In the genomic region with DNA sequence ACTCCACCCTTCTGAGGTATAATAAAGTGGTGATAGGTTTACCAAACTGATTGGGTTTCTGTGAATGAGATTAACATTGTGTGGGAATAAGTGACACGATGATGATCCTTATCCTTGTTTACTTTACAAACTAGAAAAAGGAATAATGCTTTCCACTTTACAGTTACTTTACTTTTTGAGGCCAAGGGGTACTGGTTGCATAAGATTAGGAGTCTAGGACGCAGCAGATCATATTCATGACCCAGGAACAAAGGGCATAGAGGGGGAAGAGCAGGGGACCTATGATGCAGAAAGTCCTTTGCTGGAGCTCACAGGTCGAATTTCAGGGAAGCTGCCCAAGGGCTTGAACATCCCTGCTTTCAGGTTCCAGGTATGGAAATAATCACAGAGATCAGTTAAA, we compare ENCODE assay signal across 16 cellular contexts. TPM values are rescaled to one million over a fixed set of nuclear protein-coding genes. Genes with fewer than 3 reads are reported as not detected.
A peak's percentile ranks its signal among the peaks of the same experiment; 100 is the strongest.
DNase-seq lines count a peak whose midpoint lies in the region; ATAC-seq and TF ChIP-seq lines count a peak whose summit lies in the region.
"Had no signal": no experiment of that assay in that cellular context is flagged by ENCODE, and none has a peak within 500 bp of the region (broad histone marks: within the 10 kb centered on the region; RNA-seq: fewer than 3 reads in every experiment).

No MANE protein-coding gene starts in this region.

- H3K9me3 ChIP-seq in BLaER1 treated with 17β-estradiol and CSF1 and Interleukin-3, amounts not matched to agents 10 nM and 100 nM (replicated peaks in 1 of 11): peaks cover 0 to 10% (median 0%) of the 10 kb centered on the region in 11 experiments; a peak in 1 of 22 replicates
- H3K9me3 ChIP-seq in skeletal muscle satellite cell (replicated peaks; ENCODE audit: low read length) (no peaks in the 10 kb centered on the region), endodermal cell (ENCODE audit: control insufficient read depth, low read length) (no peaks in the 10 kb centered on the region)

- TF ChIP-seq CTCF in VCaP (conservative IDR thresholded peaks at IDR 0.05): no peak
- TF ChIP-seq CTCF in WTC11 (IDR thresholded peaks at IDR 0.05): no peak
- TF ChIP-seq CTCF in endodermal cell (conservative IDR thresholded peaks at IDR 0.05): no peak

- H4K20me1 ChIP-seq in BLaER1 treated with 17β-estradiol and CSF1 and Interleukin-3, amounts not matched to agents 10 nM and 100 nM: no peaks in the 10 kb centered on the region

- H3K27ac Mint-ChIP-seq in WTC11: no peak overlapping the region
- no peak overlapping the region for H3K27ac Mint-ChIP-seq in endodermal cell
- H3K27ac Mint-ChIP-seq: activated naive CD4-positive, alpha-beta T cell treated with anti-CD3 and anti-CD28 coated beads, Interleukin-2, amount 10 ng/mL, durations not matched to agents 7 days and 5 days had no signal

- peak overlapping the region in 3 of 11 experiments; percentile 30 to 59 (median 58); a peak in 5 of 22 replicates for H3K9ac ChIP-seq in BLaER1 treated with 17β-estradiol and CSF1 and Interleukin-3, amounts not matched to agents 10 nM and 100 nM
- H3K9ac ChIP-seq in skeletal muscle satellite cell (ENCODE audit: low read depth, low read length): peak overlapping the region; percentile 27
- H3K9ac ChIP-seq in endodermal cell (ENCODE audit: extremely low read depth, low read length, poor library complexity, severe bottlenecking): no peak overlapping the region

- peak; percentile 60 for DNase-seq in left lobe of liver (ENCODE audit: low spot score)
- no peak for DNase-seq in WTC11 (ENCODE audit: low spot score)
- DNase-seq in NCI-H82 treated with DMSO at 0.1 percent for 48 hours (lab: John Stamatoyannopoulos, UW; ENCODE audit: unreplicated experiment): no peak
- DNase-seq in endodermal cell: no peak
- DNase-seq: activated CD4-positive, CD25-positive, alpha-beta regulatory T cell; activated CD8-positive, alpha-beta memory T cell treated with anti-CD3 and anti-CD28 coated beads, Interleukin-2, amount 50 U/mL, for 4 hours; activated naive CD4-positive, alpha-beta T cell treated with anti-CD3 and anti-CD28 coated beads, Interleukin-2, amount 10 ng/mL, durations not matched to agents 7 days and 5 days; effector CD8-positive, alpha-beta T cell; NCI-H1694 treated with DMSO at 0.1 percent for 48 hours; posterior cingulate gyrus; SW 1271 had no signal

- POLR2A ChIA-PET in WTC11 (lab: Charles Lee): no interaction called here

- no peaks in the 10 kb centered on the region for H3K27me3 Mint-ChIP-seq in WTC11 (ENCODE audit: low read depth)
- H3K27me3 Mint-ChIP-seq in endodermal cell (ENCODE audit: insufficient read depth): no peaks in the 10 kb centered on the region
- H3K27me3 Mint-ChIP-seq: activated naive CD4-positive, alpha-beta T cell treated with anti-CD3 and anti-CD28 coated beads, Interleukin-2, amount 10 ng/mL, durations not matched to agents 7 days and 5 days had no signal

- peak overlapping the region in 7 of 11 experiments; percentile 7 to 58 (median 43); a peak in 6 of 22 replicates for H3K27ac ChIP-seq in BLaER1 treated with 17β-estradiol and CSF1 and Interleukin-3, amounts not matched to agents 10 nM and 100 nM
- H3K27ac ChIP-seq in VCaP (peak overlapping the region; percentile 88), endodermal cell (ENCODE audit: low read depth, low read length) (no peak overlapping the region)

- peak overlapping the region; percentile 53 to 89 (median 70) for H3K4me2 ChIP-seq in BLaER1 treated with 17β-estradiol and CSF1 and Interleukin-3, amounts not matched to agents 10 nM and 100 nM
- peak overlapping the region; percentile 70 for H3K4me2 ChIP-seq in skeletal muscle satellite cell (ENCODE audit: low read length)

- ATAC-seq in left lobe of liver (peak; percentile 73), GM19452 (IDR thresholded peaks at IDR 0.05; ENCODE audit: unreplicated experiment) (no peak), WTC11 (no peak)
- ATAC-seq: Panc1 had no signal

- no peak overlapping the region for H3K4me3 Mint-ChIP-seq in WTC11
- no peak overlapping the region for H3K4me3 Mint-ChIP-seq in endodermal cell
- H3K4me3 Mint-ChIP-seq: activated naive CD4-positive, alpha-beta T cell treated with anti-CD3 and anti-CD28 coated beads, Interleukin-2, amount 10 ng/mL, durations not matched to agents 7 days and 5 days had no signal

- H3K9me3 Mint-ChIP-seq in WTC11 (peaks cover 35% of the 10 kb centered on the region), endodermal cell (peaks cover 10% of the 10 kb centered on the region)

- peaks cover 0 to 6% (median 0%) of the 10 kb centered on the region in 11 experiments; a peak in 2 of 22 replicates for H3K36me3 ChIP-seq in BLaER1 treated with 17β-estradiol and CSF1 and Interleukin-3, amounts not matched to agents 10 nM and 100 nM
- H3K36me3 ChIP-seq in skeletal muscle satellite cell (ENCODE audit: insufficient read depth, low read length): no peaks in the 10 kb centered on the region
- H3K36me3 ChIP-seq in endodermal cell (ENCODE audit: control insufficient read depth, insufficient read depth, low read length): no peaks in the 10 kb centered on the region

- H3K4me3 ChIP-seq in BLaER1 treated with 17β-estradiol and CSF1 and Interleukin-3, amounts not matched to agents 10 nM and 100 nM: no peak overlapping the region
- peak overlapping the region; percentile 49 for H3K4me3 ChIP-seq in skeletal muscle satellite cell (ENCODE audit: low read length)
- no peak overlapping the region for H3K4me3 ChIP-seq in endodermal cell (ENCODE audit: low read length)

- H3K4me1 ChIP-seq in BLaER1 treated with 17β-estradiol and CSF1 and Interleukin-3, amounts not matched to agents 10 nM and 100 nM: peaks cover 46 to 58% (median 52%) of the 10 kb centered on the region in 10 experiments
- H3K4me1 ChIP-seq in skeletal muscle satellite cell (ENCODE audit: control insufficient read depth, insufficient read depth, low read length): peaks cover 24% of the 10 kb centered on the region
- H3K4me1 ChIP-seq in endodermal cell (ENCODE audit: control insufficient read depth, insufficient read depth, low read length): peaks cover 4% of the 10 kb centered on the region

- H3K27me3 ChIP-seq in BLaER1 treated with 17β-estradiol and CSF1 and Interleukin-3, amounts not matched to agents 10 nM and 100 nM: no peaks in the 10 kb centered on the region
- no peaks in the 10 kb centered on the region for H3K27me3 ChIP-seq in skeletal muscle satellite cell (ENCODE audit: control insufficient read depth, insufficient read depth, low read length)
- no peaks in the 10 kb centered on the region for H3K27me3 ChIP-seq in endodermal cell (ENCODE audit: control insufficient read depth, insufficient read depth, low read length, poor library complexity, severe bottlenecking)

- H3K36me3 Mint-ChIP-seq in WTC11 (peaks cover 24% of the 10 kb centered on the region), endodermal cell (ENCODE audit: low read depth) (peaks cover 5% of the 10 kb centered on the region)
- H3K36me3 Mint-ChIP-seq: activated naive CD4-positive, alpha-beta T cell treated with anti-CD3 and anti-CD28 coated beads, Interleukin-2, amount 10 ng/mL, durations not matched to agents 7 days and 5 days had no signal

- CTCF ChIA-PET in WTC11 (lab: Charles Lee): interaction anchor here (0.8 kb wide), 1 partner anchor 381 kb away, joined by 11 read pairs; no protein-coding TSS in a partner anchor

- peaks cover 28% of the 10 kb centered on the region for H3K4me1 Mint-ChIP-seq in WTC11
- peaks cover 24% of the 10 kb centered on the region for H3K4me1 Mint-ChIP-seq in endodermal cell

- 83 to 87% methylated on average over 2 to 3 of the region's 3 CpGs for WGBS in endodermal cell (ENCODE audit: insufficient coverage in 1 of 2, insufficient read length in 1 of 2), 2 experiments

TF ChIP-seq in WTC11, 78 proteins besides CTCF, POLR2A, EP300 and RAD21:
- TF ChIP-seq, protein P1, sequence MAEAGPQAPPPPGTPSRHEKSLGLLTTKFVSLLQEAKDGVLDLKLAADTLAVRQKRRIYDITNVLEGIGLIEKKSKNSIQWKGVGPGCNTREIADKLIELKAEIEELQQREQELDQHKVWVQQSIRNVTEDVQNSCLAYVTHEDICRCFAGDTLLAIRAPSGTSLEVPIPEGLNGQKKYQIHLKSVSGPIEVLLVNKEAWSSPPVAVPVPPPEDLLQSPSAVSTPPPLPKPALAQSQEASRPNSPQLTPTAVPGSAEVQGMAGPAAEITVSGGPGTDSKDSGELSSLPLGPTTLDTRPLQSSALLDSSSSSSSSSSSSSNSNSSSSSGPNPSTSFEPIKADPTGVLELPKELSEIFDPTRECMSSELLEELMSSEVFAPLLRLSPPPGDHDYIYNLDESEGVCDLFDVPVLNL (CRISPR knock-in tag; IDR thresholded peaks at IDR 0.05; ENCODE audit: borderline replicate concordance, low read depth): no peak
- TF ChIP-seq OVOL2 (CRISPR knock-in tag; IDR thresholded peaks at IDR 0.05; ENCODE audit: borderline replicate concordance) (no peak), ZNF317 (CRISPR knock-in tag; IDR thresholded peaks at IDR 0.05; ENCODE audit: borderline replicate concordance, low read depth) (no peak), ZNF219 (CRISPR knock-in tag; IDR thresholded peaks at IDR 0.05; ENCODE audit: borderline replicate concordance) (no peak), CREM (CRISPR knock-in tag; IDR thresholded peaks at IDR 0.05) (no peak), SOX15 (CRISPR knock-in tag; IDR thresholded peaks at IDR 0.05) (no peak), ZNF512 (CRISPR knock-in tag; IDR thresholded peaks at IDR 0.05; ENCODE audit: borderline replicate concordance) (no peak), FOXJ3 (CRISPR knock-in tag; IDR thresholded peaks at IDR 0.05; ENCODE audit: borderline replicate concordance) (no peak), ATF1 (CRISPR knock-in tag; IDR thresholded peaks at IDR 0.05) (no peak)

RNA-seq across cellular contexts. Expression of gene FGGY, which starts 20.4 kb away (rescaled TPM):
- total RNA-seq in left lobe of liver (72.2 TPM), WTC11 (2021) (12.0 to 23.2 TPM (median 17.8 TPM) in 3 replicates), endodermal cell (10 to 100 TPM; 14.1 to 14.8 TPM)
- 14.2 and 14.7 TPM in 2 replicates for total RNA-seq in skeletal muscle satellite cell (2012; rRNA removed)
- polyA plus RNA-seq in endodermal cell (2013, experiment 1 of 2): 15.6 TPM
- polyA plus RNA-seq in endodermal cell (2013, experiment 2 of 2): 11.9 TPM
